In genomic region chr19:38691938-38692457, GRCh38 we compare ENCODE assay signal across 8 cellular contexts. TPM values are rescaled to one million over a fixed set of nuclear protein-coding genes. Genes with fewer than 3 reads are reported as not detected.
A peak's percentile ranks its signal among the peaks of the same experiment; 100 is the strongest.
DNase-seq lines count a peak whose midpoint lies in the region; ATAC-seq and TF ChIP-seq lines count a peak whose summit lies in the region.

No MANE protein-coding gene starts in this region.

- peak; percentile 82 for DNase-seq in BE2C
- peak; percentile 85 for DNase-seq in RWPE2 (ENCODE audit: low spot score)
- peak; percentile 93 for DNase-seq in fibroblast of mammary gland (ENCODE audit: low read depth)
- DNase-seq in stimulated activated CD4-positive, alpha-beta T cell treated with anti-CD3 and anti-CD28 coated beads, Interleukin-4, amount 100 ng/mL, for 4 hours, result no peak
- no peak for DNase-seq in NK-92 (lab: John Stamatoyannopoulos, UW; ENCODE audit: unreplicated experiment)
- no peak for DNase-seq in HT-29 (ENCODE audit: low spot score)
- DNase-seq in activated naive CD4-positive, alpha-beta T cell (lab: John Stamatoyannopoulos, UW), result no peak

- ATAC-seq in RWPE2 (ENCODE audit: low read depth), result peak; percentile 54

- H3K36me3 ChIP-seq in BE2C (peaks cover 22% of the 10 kb centered on the region), RWPE2 (ENCODE audit: low read depth) (peaks cover 81% of the 10 kb centered on the region), neutrophil (peaks cover 6% of the 10 kb centered on the region)

- H3K4me1 ChIP-seq in BE2C (peaks cover 16% of the 10 kb centered on the region), RWPE2 (ENCODE audit: insufficient read depth, poor library complexity, severe bottlenecking) (peaks cover 81% of the 10 kb centered on the region), neutrophil (ENCODE audit: control insufficient read depth in 1 of 2, insufficient read depth in 1 of 2, low read depth in 1 of 2, low read length in 1 of 2) (peaks cover 62 to 75% of the 10 kb centered on the region in 2 experiments)

- H3K27ac ChIP-seq in RWPE2 (ENCODE audit: poor library complexity, severe bottlenecking) (peak overlapping the region; percentile 99), neutrophil (peak overlapping the region; percentile 88)

- H3K4me3 ChIP-seq in BE2C (ENCODE audit: low read depth, low read length) (peak overlapping the region; percentile 18; the same call in 1 of the 2 replicates), RWPE2 (ENCODE audit: severe bottlenecking) (no peak overlapping the region), fibroblast of mammary gland (ENCODE audit: control insufficient read depth, low read depth, low read length) (no peak overlapping the region), neutrophil (ENCODE audit: low read depth in 1 of 2, low read length in 1 of 2) (no peak overlapping the region)

- no peak for TF ChIP-seq CTCF in BE2C (IDR thresholded peaks at IDR 0.05; ENCODE audit: low read depth, low read length)
- TF ChIP-seq CTCF in RWPE2 (IDR thresholded peaks at IDR 0.05; ENCODE audit: poor library complexity, severe bottlenecking), result no peak
- TF ChIP-seq CTCF in fibroblast of mammary gland (conservative IDR thresholded peaks at IDR 0.05; ENCODE audit: control insufficient read depth, insufficient read depth, low read depth, low read length), result no peak
- no peak for TF ChIP-seq CTCF in neutrophil (IDR thresholded peaks at IDR 0.05)

- H3K27me3 ChIP-seq in BE2C (no peaks in the 10 kb centered on the region), RWPE2 (ENCODE audit: insufficient read depth, poor library complexity, severe bottlenecking) (no peaks in the 10 kb centered on the region), neutrophil (no peaks in the 10 kb centered on the region)

- H3K9me3 ChIP-seq in BE2C, result no peaks in the 10 kb centered on the region
- no peaks in the 10 kb centered on the region for H3K9me3 ChIP-seq in RWPE2 (ENCODE audit: severe bottlenecking)
- H3K9me3 ChIP-seq in neutrophil, result no peaks in the 10 kb centered on the region

RNA-seq across cellular contexts. Expression of gene ACTN4, which starts 44.5 kb away (rescaled TPM):
- polyA plus RNA-seq in BE2C (2012; ENCODE audit: insufficient read depth, insufficient read length, low read depth), result 179 TPM
- total RNA-seq in HT-29 (2014; rRNA removed; shearing (Covaris generic)), result 1,009 and 1,083 TPM in 2 replicates

RNA-seq across cellular contexts. Expression of gene CAPN12, which starts 52.3 kb away (rescaled TPM):
- not detected for polyA plus RNA-seq in BE2C (2012; ENCODE audit: insufficient read depth, insufficient read length, low read depth)
- total RNA-seq in HT-29 (2014; rRNA removed; shearing (Covaris generic)), result 50.6 and 53.9 TPM in 2 replicates

Comparison
In these comparisons a context has a peak if more than half of its experiments do, and no peak if none do; other contexts are left out.
1. DNase-seq: peak in BE2C (single experiment), RWPE2 (single experiment) and fibroblast of mammary gland (single experiment); none in stimulated activated CD4-positive, alpha-beta T cell treated with anti-CD3 and anti-CD28 coated beads, Interleukin-4, amount 100 ng/mL, for 4 hours (0 of 2), NK-92 (single experiment), HT-29 (single experiment) and activated naive CD4-positive, alpha-beta T cell (0 of 4).